8 cellular contexts compared by ENCODE assay signal in the genomic region with DNA sequence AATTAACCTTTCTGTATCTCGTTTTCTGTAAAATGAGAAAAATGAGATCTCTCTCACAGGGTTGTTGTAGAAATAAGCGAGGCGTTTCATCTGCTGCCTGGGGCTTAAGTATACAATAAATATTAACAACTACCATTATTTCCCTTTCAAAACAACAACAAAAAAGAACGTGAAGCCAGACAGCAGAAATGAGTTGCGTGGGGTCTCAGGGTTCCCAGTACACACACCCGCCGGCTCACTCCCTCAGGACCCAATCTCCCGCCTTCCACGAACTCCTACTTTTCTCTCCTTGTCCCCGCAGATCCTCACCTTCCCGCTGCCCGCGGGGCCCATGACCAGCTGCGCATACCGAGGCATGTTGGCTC. TPM values are rescaled to one million over a fixed set of nuclear protein-coding genes. Genes with fewer than 3 reads are reported as not detected.
DNase-seq lines count a peak whose midpoint lies in the region; ATAC-seq, FAIRE-seq and TF ChIP-seq lines count a peak whose summit lies in the region.

No MANE protein-coding gene starts in this region.

- peak overlapping the region; percentile 94 for H3K4me2 ChIP-seq in A549

- POLR2A ChIA-PET in A549 (lab: Yijun Ruan, JAX), result interaction anchor here (1.0 to 2.9 kb wide), 8 partner anchors 15 to 146 kb away, joined by 4 to 29 read pairs (median 7); partner anchors contain the start of genes ARPC3, RAD9B, TCTN1 and VPS29

- H3K27ac ChIP-seq in A549, result peak overlapping the region; percentile 74 to 96
- peak overlapping the region; percentile 72 for H3K27ac ChIP-seq in muscle layer of duodenum (ENCODE audit: low read length)

- peak overlapping the region; percentile 98 for H3K27ac Mint-ChIP-seq in chondrocyte (ENCODE audit: unreplicated experiment)

- no peak for ATAC-seq in A549
- no peak for ATAC-seq in left lobe of liver
- ATAC-seq in GM19324 (IDR thresholded peaks at IDR 0.05; ENCODE audit: low FRiP score, unreplicated experiment), result no peak

- TF ChIP-seq POLR2A in A549 (IDR thresholded peaks at IDR 0.05; ENCODE audit: low read length), result no peak

- H3K4me1 ChIP-seq in A549 (peaks cover 16% of the 10 kb centered on the region; the same call in 2 of the 3 replicates), muscle layer of duodenum (ENCODE audit: control insufficient read depth in 1 of 2, insufficient read depth in 2 of 2, low read length in 2 of 2) (peaks cover 0 to 13% of the 10 kb centered on the region in 2 donors)

- no peak for TF ChIP-seq EP300 in A549 (IDR thresholded peaks at IDR 0.05)

- H3K4me1 Mint-ChIP-seq in chondrocyte (ENCODE audit: low read depth), result peaks cover 32% of the 10 kb centered on the region

- peak overlapping the region; percentile 98 for H3K4me3 Mint-ChIP-seq in chondrocyte (ENCODE audit: unreplicated experiment)

- H3K4me3 ChIP-seq in A549 (peak overlapping the region; percentile 71), muscle layer of duodenum (ENCODE audit: low read depth in 1 of 2, low read length in 2 of 2) (peak overlapping the region; percentile 82 to 97)
- peak overlapping the region; percentile 94 for H3K4me3 ChIP-seq in Jurkat, Clone E6-1 (ENCODE audit: low read length)

- no peaks in the 10 kb centered on the region for H3K9me3 ChIP-seq in A549
- H3K9me3 ChIP-seq in muscle layer of duodenum (ENCODE audit: control insufficient read depth in 1 of 2, low read length in 2 of 2), result no peaks in the 10 kb centered on the region

- no peak for TF ChIP-seq RAD21 in A549 (conservative IDR thresholded peaks at IDR 0.05 in 1 of 2, IDR thresholded peaks at IDR 0.05 in 1 of 2)

- no peaks in the 10 kb centered on the region for H3K9me3 Mint-ChIP-seq in chondrocyte (ENCODE audit: low read depth)

- DNase-seq in A549 (ENCODE audit: low read depth in 1 of 2, low spot score in 1 of 2), result no peak
- no peak for DNase-seq in Jurkat, Clone E6-1 (ENCODE audit: low read depth, low spot score)
- no peak for DNase-seq in chondrocyte (ENCODE audit: low spot score)
- no peak for DNase-seq in left lobe of liver (ENCODE audit: low spot score)
- no peak for DNase-seq in NCI-H510A (lab: John Stamatoyannopoulos, UW)
- DNase-seq in NCI-H82 (lab: John Stamatoyannopoulos, UW), result no peak

- peaks cover 11 to 13% of the 10 kb centered on the region in 2 donors for H3K36me3 ChIP-seq in muscle layer of duodenum (ENCODE audit: control insufficient read depth in 1 of 2, insufficient read depth in 2 of 2, low read length in 2 of 2)

- no peaks in the 10 kb centered on the region for H3K27me3 Mint-ChIP-seq in chondrocyte (ENCODE audit: low read depth)

- WGBS in A549 (ENCODE audit: missing lambda C conversion rate), result 1% methylated on average over 15 of the region's 15 CpGs

- FAIRE-seq in A549 (lab: Jason Lieb, UNC), result no peak

- no peaks in the 10 kb centered on the region for H3K27me3 ChIP-seq in muscle layer of duodenum (ENCODE audit: low read depth, low read length)

- CTCF ChIA-PET in A549 (lab: Yijun Ruan, JAX), result interaction anchor here (0.6 to 12.5 kb wide), 19 partner anchors 13 to 931 kb away, joined by 3 to 168 read pairs (median 5); partner anchors contain the start of genes ARPC3 and TCTN1

- TF ChIP-seq CTCF in A549 (IDR thresholded peaks at IDR 0.05) (no peak), chondrocyte (IDR thresholded peaks at IDR 0.05) (no peak)

- H3K36me3 Mint-ChIP-seq in chondrocyte (ENCODE audit: low read depth), result no peaks in the 10 kb centered on the region

TF ChIP-seq in A549, 52 proteins besides CTCF, POLR2A, EP300 and RAD21:
- TF ChIP-seq PHF8 (IDR thresholded peaks at IDR 0.05; ENCODE audit: borderline replicate concordance, low read depth), result peak; percentile 27
- TF ChIP-seq HMGXB4 (CRISPR knock-in tag; IDR thresholded peaks at IDR 0.05; ENCODE audit: borderline replicate concordance), result no peak
- no peak for TF ChIP-seq MAZ (IDR thresholded peaks at IDR 0.05; ENCODE audit: borderline replicate concordance, low read depth, low read length)

RNA-seq across cellular contexts. Expression of gene GPN3, which starts 0.2 kb away (rescaled TPM):
- 47.2 and 63.8 TPM in 2 replicates for polyA plus RNA-seq in A549 (2011; rRNA removed)
- 29.3 and 31.1 TPM in 2 replicates for polyA plus RNA-seq in A549 (2012; cell fraction: cytosol; rRNA removed)
- polyA plus RNA-seq in A549 (2012; cell fraction: nucleus; rRNA removed), result 8.2 and 13.3 TPM in 2 replicates
- polyA plus RNA-seq in A549 (2017; fragmentation: RNase III; extraction: RNeasy Plus Mini Kit Qiagen cat#74134 plus additional on column Dnase treatment), result 39.2 to 42.3 TPM (median 39.5 TPM) in 3 replicates
- polyA minus RNA-seq in A549 (2011; rRNA and poly(A)+ RNA removed), result 24.1 and 26.8 TPM in 2 replicates
- 59.0 TPM for polyA plus RNA-seq in Jurkat, Clone E6-1 (2012; ENCODE audit: insufficient read depth, insufficient read length)
- 13.2 to 16.7 TPM (median 15.3 TPM) in 3 replicates for total RNA-seq in chondrocyte
- 16.6 TPM for total RNA-seq in left lobe of liver

RNA-seq across cellular contexts. Expression of gene FAM216A, which starts 0.8 kb away (rescaled TPM):
- polyA plus RNA-seq in A549 (2011; rRNA removed), result 27.9 and 40.6 TPM in 2 replicates
- 31.9 and 33.9 TPM in 2 replicates for polyA plus RNA-seq in A549 (2012; cell fraction: cytosol; rRNA removed)
- 22.5 and 26.0 TPM in 2 replicates for polyA plus RNA-seq in A549 (2012; cell fraction: nucleus; rRNA removed)
- polyA plus RNA-seq in A549 (2017; fragmentation: RNase III; extraction: RNeasy Plus Mini Kit Qiagen cat#74134 plus additional on column Dnase treatment), result 18.1 to 22.6 TPM (median 18.1 TPM) in 3 replicates
- 12.8 and 15.9 TPM in 2 replicates for polyA minus RNA-seq in A549 (2011; rRNA and poly(A)+ RNA removed)
- polyA plus RNA-seq in Jurkat, Clone E6-1 (2012; ENCODE audit: insufficient read depth, insufficient read length), result 57.4 TPM
- total RNA-seq in chondrocyte, result 5.8 to 6.8 TPM (median 6.0 TPM) in 3 replicates
- total RNA-seq in left lobe of liver, result 2.2 TPM

RNA-seq across cellular contexts. Expression of gene ARPC3, which starts 17.7 kb away (rescaled TPM):
- polyA plus RNA-seq in A549 (2011; rRNA removed), result 83.3 and 171 TPM in 2 replicates
- 49.8 and 66.4 TPM in 2 replicates for polyA plus RNA-seq in A549 (2012; cell fraction: cytosol; rRNA removed)
- polyA plus RNA-seq in A549 (2012; cell fraction: nucleus; rRNA removed), result 20.6 and 124 TPM in 2 replicates
- polyA plus RNA-seq in A549 (2017; fragmentation: RNase III; extraction: RNeasy Plus Mini Kit Qiagen cat#74134 plus additional on column Dnase treatment), result 718 to 772 TPM (median 750 TPM) in 3 replicates
- 45.9 and 49.7 TPM in 2 replicates for polyA minus RNA-seq in A549 (2011; rRNA and poly(A)+ RNA removed)
- polyA plus RNA-seq in Jurkat, Clone E6-1 (2012; ENCODE audit: insufficient read depth, insufficient read length), result 365 TPM
- 219 to 248 TPM (median 226 TPM) in 3 replicates for total RNA-seq in chondrocyte
- total RNA-seq in left lobe of liver, result 54.0 TPM

RNA-seq across cellular contexts. Expression of gene VPS29, which starts 34.1 kb away (rescaled TPM):
- polyA plus RNA-seq in A549 (2011; rRNA removed) (213 and 230 TPM in 2 replicates), A549 (2017; fragmentation: RNase III; extraction: RNeasy Plus Mini Kit Qiagen cat#74134 plus additional on column Dnase treatment) (180 to 188 TPM (median 183 TPM) in 3 replicates)
- polyA plus RNA-seq in A549 (2012; cell fraction: cytosol; rRNA removed), result 148 and 150 TPM in 2 replicates
- 51.8 and 83.8 TPM in 2 replicates for polyA plus RNA-seq in A549 (2012; cell fraction: nucleus; rRNA removed)
- polyA minus RNA-seq in A549 (2011; rRNA and poly(A)+ RNA removed), result 24.1 and 29.5 TPM in 2 replicates
- 162 TPM for polyA plus RNA-seq in Jurkat, Clone E6-1 (2012; ENCODE audit: insufficient read depth, insufficient read length)
- total RNA-seq in chondrocyte (83.0 to 93.9 TPM (median 90.4 TPM) in 3 replicates), left lobe of liver (42.3 TPM)

RNA-seq across cellular contexts. Expression of gene RAD9B, which starts 34.3 kb away (rescaled TPM):
- polyA plus RNA-seq in A549 (2011; rRNA removed) (0.60 and 0.66 TPM in 2 replicates), A549 (2017; fragmentation: RNase III; extraction: RNeasy Plus Mini Kit Qiagen cat#74134 plus additional on column Dnase treatment) (0.18 to 0.25 TPM (median 0.21 TPM) in 3 replicates)
- polyA plus RNA-seq in A549 (2012; cell fraction: cytosol; rRNA removed), result 0.13 TPM in 2 replicates
- 0.07 and 0.15 TPM in 2 replicates for polyA plus RNA-seq in A549 (2012; cell fraction: nucleus; rRNA removed)
- polyA minus RNA-seq in A549 (2011; rRNA and poly(A)+ RNA removed), result 0.21 and 0.24 TPM in 2 replicates
- 1.6 TPM for polyA plus RNA-seq in Jurkat, Clone E6-1 (2012; ENCODE audit: insufficient read depth, insufficient read length)
- total RNA-seq in chondrocyte (0.27 to 0.54 TPM (median 0.39 TPM) in 3 replicates), left lobe of liver (0.25 TPM)
